In the genomic region with DNA sequence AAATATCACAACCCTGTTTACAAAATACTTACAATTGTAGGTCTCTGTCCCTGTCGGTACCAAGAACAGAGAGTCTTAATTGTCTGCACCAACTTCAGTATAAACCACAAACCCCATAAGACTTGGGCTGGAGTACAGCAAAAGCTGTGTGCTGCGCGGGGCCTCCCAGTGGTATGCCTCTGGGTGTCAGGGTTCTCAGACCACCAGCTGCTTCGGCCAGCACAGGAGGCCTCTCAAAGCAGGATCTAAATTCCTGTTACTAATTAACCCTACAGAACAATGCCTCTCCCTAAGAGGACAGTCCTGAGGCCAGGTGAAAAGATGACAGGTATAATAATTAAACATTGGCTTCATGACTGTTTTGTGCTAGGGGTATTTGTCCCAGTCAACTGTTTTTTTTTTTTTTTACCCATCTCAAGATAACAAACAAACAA, we compare ENCODE assay signal across 8 cellular contexts.
DNase-seq lines count a peak whose midpoint lies in the region; ATAC-seq lines count a peak whose summit lies in the region.

No MANE protein-coding gene starts in this region.

- H3K9me3 ChIP-seq in HUES6 (ENCODE audit: control insufficient read depth, insufficient read depth, low read depth, low read length) = 0 out of 2 replicates have a peak, but pooled peaks cover 3% of the 10 kb centered on the region
- H3K9me3 ChIP-seq in mucosa of stomach (ENCODE audit: control insufficient read depth, low read length) = no peaks in the 10 kb centered on the region

- H3K27ac ChIP-seq in HUES6 (ENCODE audit: low read depth, low read length) (peak overlapping the region; percentile 78), cingulate gyrus (ENCODE audit: low read depth, low read length) (peak overlapping the region; percentile 39)

- DNase-seq in NCI-H82 (lab: John Stamatoyannopoulos, UW) (peak; percentile 7), NCI-H82 treated with DMSO at 0.1 percent for 48 hours (lab: John Stamatoyannopoulos, UW; ENCODE audit: unreplicated experiment) (no peak), AG08396 (ENCODE audit: low spot score) (no peak), hippocampal formation (lab: John Stamatoyannopoulos, UW) (no peak)

- H3K27me3 ChIP-seq in HUES6 (ENCODE audit: control insufficient read depth, insufficient read depth, low read length) (no peaks in the 10 kb centered on the region), mucosa of stomach (ENCODE audit: control insufficient read depth, insufficient read depth, low read length) (no peaks in the 10 kb centered on the region)

- H3K4me3 ChIP-seq in HUES6 (ENCODE audit: low read depth, low read length) = peak overlapping the region; percentile 58; the same call in 1 of the 2 replicates
- no peak overlapping the region for H3K4me3 ChIP-seq in mucosa of stomach (ENCODE audit: low read length)

- H3K9ac ChIP-seq in HUES6 (ENCODE audit: low read length) (peak overlapping the region; percentile 53), mucosa of stomach (ENCODE audit: low read length) (peak overlapping the region; percentile 7)

- no peak for ATAC-seq in GM18867 (IDR thresholded peaks at IDR 0.05; ENCODE audit: unreplicated experiment)

- H3K4me1 ChIP-seq in HUES6 (ENCODE audit: control insufficient read depth, insufficient read depth, low read length) (peaks cover 37% of the 10 kb centered on the region), mucosa of stomach (ENCODE audit: control insufficient read depth, insufficient read depth, low read length) (peaks cover 17% of the 10 kb centered on the region)

- H3K36me3 ChIP-seq in HUES6 (ENCODE audit: control insufficient read depth, insufficient read depth, low read length) (no peaks in the 10 kb centered on the region), mucosa of stomach (ENCODE audit: control insufficient read depth, insufficient read depth, low read length) (no peaks in the 10 kb centered on the region)
